ENCODE assay signal across 10 cellular contexts in genomic region chr7:158740013-158740656, GRCh38. TPM values are rescaled to one million over a fixed set of nuclear protein-coding genes. Genes with fewer than 3 reads are reported as not detected.
DNase-seq lines count a peak whose midpoint lies in the region; ATAC-seq, FAIRE-seq and TF ChIP-seq lines count a peak whose summit lies in the region.
"Had no signal": no experiment of that assay in that cellular context is flagged by ENCODE, and none has a peak within 500 bp of the region (broad histone marks: within the 10 kb centered on the region; RNA-seq: fewer than 3 reads in every experiment).

No MANE protein-coding gene starts in this region.

- H3K4me1 ChIP-seq in esophagus (ENCODE audit: control insufficient read depth in 2 of 2, insufficient read depth in 2 of 2, low read length in 1 of 2) (peaks cover 0 to 3% of the 10 kb centered on the region in 2 donors), ovary (ENCODE audit: insufficient read depth) (peaks cover 4% of the 10 kb centered on the region)
- H3K4me1 ChIP-seq: body of pancreas had no signal

- H3K27ac ChIP-seq in esophagus (ENCODE audit: low read depth in 2 of 2, low read length in 1 of 2), result peak overlapping the region; percentile 29 to 75
- H3K27ac ChIP-seq in ovary, result no peak overlapping the region
- H3K27ac ChIP-seq: body of pancreas had no signal

- peaks cover 20 to 39% of the 10 kb centered on the region in 2 donors for H3K36me3 ChIP-seq in esophagus (ENCODE audit: control insufficient read depth in 2 of 2, insufficient read depth in 2 of 2, low read length in 1 of 2)
- no peaks in the 10 kb centered on the region for H3K36me3 ChIP-seq in ovary

- FAIRE-seq in RCC 7860 (lab: Jason Lieb, UNC), result peak; percentile 32

- no peak overlapping the region for H3K4me3 ChIP-seq in esophagus (ENCODE audit: low read depth in 1 of 2, low read length in 2 of 2)
- no peak overlapping the region for H3K4me3 ChIP-seq in ovary
- H3K4me3 ChIP-seq: body of pancreas had no signal

- DNase-seq in GF-D8 (lab: John Stamatoyannopoulos, UW) (peak; percentile 96), RCC 7860 (ENCODE audit: low spot score) (peak; percentile 74), ovary (peak; percentile 48 to 69 (median 52)), NCI-H2171 (lab: John Stamatoyannopoulos, UW) (no peak), posterior vena cava (ENCODE audit: low spot score) (no peak), iPS-NIHi11 (ENCODE audit: low spot score) (no peak)
- DNase-seq: NCI-H345 had no signal

- no peak for TF ChIP-seq POLR2A in ovary (IDR thresholded peaks at IDR 0.05)

- H3K27me3 ChIP-seq in esophagus (ENCODE audit: control insufficient read depth in 1 of 2, insufficient read depth in 2 of 2, low read length in 2 of 2) (no peaks in the 10 kb centered on the region), ovary (no peaks in the 10 kb centered on the region)
- H3K27me3 ChIP-seq: body of pancreas had no signal

- no peak for ATAC-seq in HG02678 (IDR thresholded peaks at IDR 0.05; ENCODE audit: unreplicated experiment)
- ATAC-seq: body of pancreas had no signal

- no peak for TF ChIP-seq EP300 in ovary (IDR thresholded peaks at IDR 0.05)

- intact Hi-C loops in ovary (cut with DNase I) (no loop called here), posterior vena cava (cut with DNase I) (no loop called here)

- WGBS in esophagus, 2 donors, result 62 to 71% methylated on average over 15 of the region's 15 CpGs
- WGBS in ovary, 3 donors, result 44 to 57% (median 55%) methylated on average over 15 of the region's 15 CpGs

- TF ChIP-seq CTCF in ovary (IDR thresholded peaks at IDR 0.05), result no peak

- no peaks in the 10 kb centered on the region for H3K9me3 ChIP-seq in esophagus (ENCODE audit: control insufficient read depth in 2 of 2, insufficient read depth in 1 of 2, low read depth in 1 of 2, low read length in 1 of 2)
- no peaks in the 10 kb centered on the region for H3K9me3 ChIP-seq in ovary
- H3K9me3 ChIP-seq: body of pancreas had no signal

RNA-seq across cellular contexts. Expression of gene NCAPG2, which starts 35.5 kb away (rescaled TPM):
- 1 to 10 TPM; 4.9 to 8.1 TPM for polyA plus RNA-seq in esophagus
- total RNA-seq in ovary, result 1 to 10 TPM; 4.2 to 9.3 (median 6.0) TPM
- polyA plus RNA-seq in ovary, result 1 to 10 TPM; 3.2 to 4.8 TPM
- 1 to 10 TPM; 6.4 to 8.4 TPM for total RNA-seq in posterior vena cava

Comparison
In these comparisons a context has a peak if more than half of its experiments do, and no peak if none do; other contexts are left out.
1. DNase-seq: peak in GF-D8 (single experiment), RCC 7860 (single experiment) and ovary (5 of 5); none in NCI-H2171 (single experiment), posterior vena cava (single experiment) and iPS-NIHi11 (single experiment).
2. H3K27ac ChIP-seq: peak in esophagus (2 of 2); none in ovary (0 of 2).